Comparison of ENCODE assay signal across 8 cellular contexts in genomic region chrX:23902419-23902818, GRCh38. TPM values are rescaled to one million over a fixed set of nuclear protein-coding genes. Genes with fewer than 3 reads are reported as not detected.
DNase-seq lines count a peak whose midpoint lies in the region; ATAC-seq and TF ChIP-seq lines count a peak whose summit lies in the region.

No MANE protein-coding gene starts in this region.

- H3K9me3 ChIP-seq in AG04450 (ENCODE audit: control insufficient read depth, insufficient read depth, low read length): no peaks in the 10 kb centered on the region; the same call in 1 of the 2 replicates

- no peaks in the 10 kb centered on the region for H3K27me3 ChIP-seq in AG04450 (ENCODE audit: control insufficient read depth, insufficient read depth, low read length)

- H3K4me3 Mint-ChIP-seq in type B pancreatic cell: no peak overlapping the region

- no peak overlapping the region for H3K27ac ChIP-seq in AG04450 (ENCODE audit: low read depth, low read length)

- peak; percentile 80 for ATAC-seq in left colon
- no peak for ATAC-seq in GM21447 (IDR thresholded peaks at IDR 0.05; ENCODE audit: unreplicated experiment)
- ATAC-seq in GM19023 (IDR thresholded peaks at IDR 0.05; ENCODE audit: unreplicated experiment): no peak

- peaks cover 30% of the 10 kb centered on the region for H3K4me1 Mint-ChIP-seq in type B pancreatic cell (ENCODE audit: unreplicated experiment)

- H3K27ac Mint-ChIP-seq in type B pancreatic cell: no peak overlapping the region

- DNase-seq in AG04450 (ENCODE audit: low read depth, low spot score): no peak
- peak; percentile 27 for DNase-seq in GM13976 (ENCODE audit: low spot score)
- peak; percentile 77 for DNase-seq in NCI-H2227 treated with DMSO at 0.1 percent for 48 hours (lab: John Stamatoyannopoulos, UW)
- DNase-seq in central memory CD4-positive, alpha-beta T cell: peak; percentile 22
- DNase-seq in left colon: no peak
- no peak for DNase-seq in type B pancreatic cell (ENCODE audit: extremely low spot score, unreplicated experiment)

- POLR2A ChIA-PET in AG04450 (lab: Yijun Ruan, JAX): interaction anchor here (0.8 to 3.1 kb wide), 5 partner anchors 119 to 161 kb away, joined by 3 to 60 read pairs (median 4); partner anchors contain the start of genes ACOT9, EIF2S3 and SAT1

- no peaks in the 10 kb centered on the region for H3K27me3 Mint-ChIP-seq in type B pancreatic cell

- CTCF ChIA-PET in AG04450 (lab: Charles Lee): interaction anchor here (0.5 to 4.4 kb wide), 36 partner anchors 10 to 1918 kb away, joined by 3 to 102 read pairs (median 6); partner anchors contain the start of genes ACOT9, EIF2S3, KLHL15 and SAT1

- intact Hi-C loops in left colon (cut with DNase I, micrococcal nuclease): loop anchor here (5.0 to 10.0 kb wide), 3 partner anchors 120 to 208 kb away; partner anchors contain the start of gene SAT1 (in 1 of the 2)

- no peaks in the 10 kb centered on the region for H3K36me3 Mint-ChIP-seq in type B pancreatic cell

- no peak overlapping the region for H3K4me3 ChIP-seq in AG04450 (ENCODE audit: low read depth, low read length)

- in situ Hi-C loops in GM13976 (cut with MboI; ENCODE audit: low sequenced_read_pairs, unreplicated experiment): loop anchor here (5.0 to 25.0 kb wide), 3 partner anchors 128 to 335 kb away; no protein-coding TSS in a partner anchor

- no peaks in the 10 kb centered on the region for H3K9me3 Mint-ChIP-seq in type B pancreatic cell

- TF ChIP-seq CTCF in AG04450 (IDR thresholded peaks at IDR 0.05; ENCODE audit: low read depth, low read length): peak; percentile 51
- TF ChIP-seq CTCF in GM13976 (IDR thresholded peaks at IDR 0.05; ENCODE audit: borderline replicate concordance, control extremely low read depth, extremely low read depth, insufficient read depth, missing control alignments): peak; percentile 3
- TF ChIP-seq CTCF in type B pancreatic cell (conservative IDR thresholded peaks at IDR 0.05): peak; percentile 79

RNA-seq across cellular contexts. Expression of gene APOO, which starts 5.3 kb away (rescaled TPM):
- 14.8 and 16.3 TPM in 2 replicates for polyA plus RNA-seq in AG04450 (2011; rRNA removed)
- 3.0 and 4.2 TPM in 2 replicates for polyA minus RNA-seq in AG04450 (2011; rRNA and poly(A)+ RNA removed)
- total RNA-seq in left colon (10 to 100 TPM; 31.4 to 31.7 TPM), type B pancreatic cell (ENCODE audit: low replicate concordance) (45.8 and 78.2 TPM in 2 replicates)

RNA-seq across cellular contexts. Expression of gene CXorf58, which starts 5.4 kb away (rescaled TPM):
- not detected in 2 replicates for polyA plus RNA-seq in AG04450 (2011; rRNA removed)
- polyA minus RNA-seq in AG04450 (2011; rRNA and poly(A)+ RNA removed): not detected in 2 replicates
- total RNA-seq in left colon (not detected), type B pancreatic cell (ENCODE audit: low replicate concordance) (0.40 TPM in 1 of 2 replicates, not detected in the other)

Comparison
In these comparisons a context has a peak if more than half of its experiments do, and no peak if none do; other contexts are left out.
1. DNase-seq: peak in GM13976 (single experiment), NCI-H2227 treated with DMSO at 0.1 percent for 48 hours (single experiment) and central memory CD4-positive, alpha-beta T cell (single experiment); none in AG04450 (single experiment), left colon (0 of 2) and type B pancreatic cell (single experiment).
2. CTCF ChIP-seq: peak in every context shown above with its lines; median percentile 79 in type B pancreatic cell; 51 in AG04450; 3 in GM13976.